Comparison of ENCODE assay signal across 6 cellular contexts in genomic region chr20:24858500-24858899, GRCh38.
A peak's percentile ranks its signal among the peaks of the same experiment; 100 is the strongest.
DNase-seq lines count a peak whose midpoint lies in the region.
"Not testable (repeated sequence)": the region's sequence is repeated elsewhere in the genome, so short reads cannot be mapped to it uniquely, and the experiment has no call there.

No MANE protein-coding gene starts in this region.

- not testable (repeated sequence) for H3K4me3 ChIP-seq in CD4-positive, alpha-beta memory T cell (ENCODE audit: low read length in 2 of 2); Jurkat, Clone E6-1 (ENCODE audit: low read length)

- peaks cover 5 to 38% (median 19%) of the 10 kb centered on the region in 8 donors for H3K9me3 Mint-ChIP-seq in CD4-positive, alpha-beta memory T cell
- H3K9me3 Mint-ChIP-seq in T-helper 1 cell treated with Interleukin-12 subunit alpha and Interleukin-12 subunit beta and Interleukin-4 antibody, amounts not matched to agents 30 μg/mL and 1 μg/mL, for 36 hours, result peaks cover 14% of the 10 kb centered on the region
- H3K9me3 Mint-ChIP-seq in activated CD4-positive, alpha-beta T cell treated with anti-CD3 and anti-CD28 coated beads, Interleukin-2, amount 10 ng/mL, durations not matched to agents 24 days and 14 days, result peaks cover 21% of the 10 kb centered on the region
- not testable (repeated sequence) for H3K9me3 Mint-ChIP-seq in activated T-helper 1 cell treated with anti-CD3 and anti-CD28 coated beads, Interleukin-12 subunit alpha, Interleukin-12 subunit beta, Interleukin-2, Interleukin-4 antibody, amounts not matched to agents 30 ng/mL and 10 ng/mL and 1 ng/mL, durations not matched to agents 14 hours and 24 hours and 36 hours

- H3K27ac ChIP-seq in CD4-positive, alpha-beta memory T cell (ENCODE audit: low read depth, low read length), result not testable (repeated sequence)

- intact Hi-C loops in CD4-positive, alpha-beta memory T cell (cut with micrococcal nuclease); activated CD4-positive, alpha-beta T cell treated with anti-CD3 and anti-CD28 coated beads, Interleukin-2, amount 10 ng/mL, durations not matched to agents 24 days and 14 days (cut with micrococcal nuclease); activated T-helper 1 cell treated with anti-CD3 and anti-CD28 coated beads, Interleukin-12 subunit alpha, Interleukin-12 subunit beta, Interleukin-2, Interleukin-4 antibody, amounts not matched to agents 30 ng/mL and 10 ng/mL and 1 ng/mL, durations not matched to agents 14 hours and 24 hours and 36 hours (cut with micrococcal nuclease): not testable (repeated sequence)

- peak overlapping the region in 4 of 8 donors; percentile 2 to 16 (median 7) for H3K4me3 Mint-ChIP-seq in CD4-positive, alpha-beta memory T cell
- peak overlapping the region; percentile 18 for H3K4me3 Mint-ChIP-seq in T-helper 1 cell treated with Interleukin-12 subunit alpha and Interleukin-12 subunit beta and Interleukin-4 antibody, amounts not matched to agents 30 μg/mL and 1 μg/mL, for 36 hours
- H3K4me3 Mint-ChIP-seq in activated CD4-positive, alpha-beta T cell treated with anti-CD3 and anti-CD28 coated beads, Interleukin-2, amount 10 ng/mL, durations not matched to agents 24 days and 14 days; activated T-helper 1 cell treated with anti-CD3 and anti-CD28 coated beads, Interleukin-12 subunit alpha, Interleukin-12 subunit beta, Interleukin-2, Interleukin-4 antibody, amounts not matched to agents 30 ng/mL and 10 ng/mL and 1 ng/mL, durations not matched to agents 14 hours and 24 hours and 36 hours: not testable (repeated sequence)

- not testable (repeated sequence) for H3K27me3 ChIP-seq in CD4-positive, alpha-beta memory T cell (ENCODE audit: insufficient read depth, low read length)

- peaks cover 2 to 31% (median 11%) of the 10 kb centered on the region in 4 donors for H3K4me1 Mint-ChIP-seq in CD4-positive, alpha-beta memory T cell
- not testable (repeated sequence) for H3K4me1 Mint-ChIP-seq in T-helper 1 cell treated with Interleukin-12 subunit alpha and Interleukin-12 subunit beta and Interleukin-4 antibody, amounts not matched to agents 30 μg/mL and 1 μg/mL, for 36 hours (ENCODE audit: low read depth); activated T-helper 1 cell treated with anti-CD3 and anti-CD28 coated beads, Interleukin-12 subunit alpha, Interleukin-12 subunit beta, Interleukin-2, Interleukin-4 antibody, amounts not matched to agents 30 ng/mL and 10 ng/mL and 1 ng/mL, durations not matched to agents 14 hours and 24 hours and 36 hours (ENCODE audit: low read depth)
- peaks cover 13% of the 10 kb centered on the region for H3K4me1 Mint-ChIP-seq in activated CD4-positive, alpha-beta T cell treated with anti-CD3 and anti-CD28 coated beads, Interleukin-2, amount 10 ng/mL, durations not matched to agents 24 days and 14 days

- peak in 2 of 5 donors; percentile 5 to 14 for DNase-seq in CD4-positive, alpha-beta memory T cell
- DNase-seq in Jurkat, Clone E6-1 (ENCODE audit: low read depth, low spot score), result peak; percentile 97
- DNase-seq in activated CD4-positive, alpha-beta T cell treated with anti-CD3 and anti-CD28 coated beads, Interleukin-2, amount 10 ng/mL, durations not matched to agents 24 days and 14 days, result peak; percentile 66
- DNase-seq in activated T-helper 1 cell treated with anti-CD3 and anti-CD28 coated beads, Interleukin-12 subunit alpha, Interleukin-12 subunit beta, Interleukin-2, Interleukin-4 antibody, amounts not matched to agents 30 ng/mL and 10 ng/mL and 1 ng/mL, durations not matched to agents 14 hours and 24 hours and 36 hours (ENCODE audit: low spot score), result peak; percentile 3
- DNase-seq in central memory CD4-positive, alpha-beta T cell, result peak; percentile 12

- peaks cover 9 to 11% of the 10 kb centered on the region in 2 donors for H3K27me3 Mint-ChIP-seq in CD4-positive, alpha-beta memory T cell
- H3K27me3 Mint-ChIP-seq in T-helper 1 cell treated with Interleukin-12 subunit alpha and Interleukin-12 subunit beta and Interleukin-4 antibody, amounts not matched to agents 30 μg/mL and 1 μg/mL, for 36 hours (ENCODE audit: low read depth); activated CD4-positive, alpha-beta T cell treated with anti-CD3 and anti-CD28 coated beads, Interleukin-2, amount 10 ng/mL, durations not matched to agents 24 days and 14 days; activated T-helper 1 cell treated with anti-CD3 and anti-CD28 coated beads, Interleukin-12 subunit alpha, Interleukin-12 subunit beta, Interleukin-2, Interleukin-4 antibody, amounts not matched to agents 30 ng/mL and 10 ng/mL and 1 ng/mL, durations not matched to agents 14 hours and 24 hours and 36 hours (ENCODE audit: insufficient read depth): not testable (repeated sequence)

- not testable (repeated sequence) for H3K9me3 ChIP-seq in CD4-positive, alpha-beta memory T cell (ENCODE audit: control insufficient read depth in 1 of 2, low read length in 2 of 2)

- POLR2A ChIA-PET in CD4-positive, alpha-beta memory T cell (lab: Charles Lee; ENCODE audit: partially characterized antibody), result not testable (repeated sequence)

- H3K36me3 Mint-ChIP-seq in CD4-positive, alpha-beta memory T cell; T-helper 1 cell treated with Interleukin-12 subunit alpha and Interleukin-12 subunit beta and Interleukin-4 antibody, amounts not matched to agents 30 μg/mL and 1 μg/mL, for 36 hours (ENCODE audit: low read depth); activated CD4-positive, alpha-beta T cell treated with anti-CD3 and anti-CD28 coated beads, Interleukin-2, amount 10 ng/mL, durations not matched to agents 24 days and 14 days (ENCODE audit: low read depth); activated T-helper 1 cell treated with anti-CD3 and anti-CD28 coated beads, Interleukin-12 subunit alpha, Interleukin-12 subunit beta, Interleukin-2, Interleukin-4 antibody, amounts not matched to agents 30 ng/mL and 10 ng/mL and 1 ng/mL, durations not matched to agents 14 hours and 24 hours and 36 hours (ENCODE audit: low read depth): not testable (repeated sequence)

- CTCF ChIA-PET in CD4-positive, alpha-beta memory T cell (lab: Charles Lee; ENCODE audit: partially characterized antibody), result not testable (repeated sequence)

- H3K36me3 ChIP-seq in CD4-positive, alpha-beta memory T cell (ENCODE audit: insufficient read depth, low read length), result not testable (repeated sequence)

- H3K4me1 ChIP-seq in CD4-positive, alpha-beta memory T cell (ENCODE audit: insufficient read depth, low read length), result not testable (repeated sequence)

- H3K27ac Mint-ChIP-seq in CD4-positive, alpha-beta memory T cell, result peak overlapping the region in 4 of 7 donors; percentile 6 to 42 (median 17)
- not testable (repeated sequence) for H3K27ac Mint-ChIP-seq in T-helper 1 cell treated with Interleukin-12 subunit alpha and Interleukin-12 subunit beta and Interleukin-4 antibody, amounts not matched to agents 30 μg/mL and 1 μg/mL, for 36 hours; activated CD4-positive, alpha-beta T cell treated with anti-CD3 and anti-CD28 coated beads, Interleukin-2, amount 10 ng/mL, durations not matched to agents 24 days and 14 days; activated T-helper 1 cell treated with anti-CD3 and anti-CD28 coated beads, Interleukin-12 subunit alpha, Interleukin-12 subunit beta, Interleukin-2, Interleukin-4 antibody, amounts not matched to agents 30 ng/mL and 10 ng/mL and 1 ng/mL, durations not matched to agents 14 hours and 24 hours and 36 hours
